ENCODE assay signal across 9 cellular contexts in the genomic region with DNA sequence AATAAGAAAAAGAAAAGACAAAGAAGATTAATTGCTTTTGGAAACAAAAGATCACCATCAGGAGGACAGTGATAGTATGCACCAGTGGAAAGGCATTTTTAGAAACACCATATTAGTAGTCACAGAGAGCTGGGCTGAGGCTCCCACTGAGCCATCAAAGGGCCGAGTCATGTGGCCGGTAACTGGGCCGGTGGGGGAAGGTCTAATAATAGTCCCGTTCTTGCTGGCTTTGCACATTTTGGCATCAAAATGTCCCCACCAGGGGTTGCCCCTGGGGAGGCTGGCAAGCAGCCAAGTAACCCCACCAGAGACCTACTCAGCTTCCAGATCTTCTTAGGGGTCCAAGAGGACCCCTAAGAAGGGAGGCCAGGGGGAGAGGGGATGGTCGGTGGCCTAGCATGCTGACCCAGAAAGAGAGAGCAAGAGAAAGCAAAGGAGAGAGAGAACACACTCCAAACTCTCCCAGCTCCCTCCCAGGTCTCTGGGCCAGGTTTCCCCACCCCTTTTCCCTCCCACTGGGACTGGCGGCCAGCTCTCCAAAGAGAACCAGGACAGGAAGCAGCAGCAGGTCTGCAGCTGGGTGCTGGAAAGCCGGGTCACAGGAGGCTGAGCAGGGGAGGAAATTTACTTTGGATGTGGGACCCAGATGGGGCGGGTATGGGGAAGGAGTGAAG.
A peak's percentile ranks its signal among the peaks of the same experiment; 100 is the strongest.
DNase-seq lines count a peak whose midpoint lies in the region; ATAC-seq, FAIRE-seq and TF ChIP-seq lines count a peak whose summit lies in the region.
"Had no signal": no experiment of that assay in that cellular context is flagged by ENCODE, and none has a peak within 500 bp of the region (broad histone marks: within the 10 kb centered on the region; RNA-seq: fewer than 3 reads in every experiment).

No MANE protein-coding gene starts in this region.

- no peak overlapping the region for H2BK120ac ChIP-seq in H1 (replicated peaks; ENCODE audit: low read depth, low read length)
- H2BK120ac ChIP-seq in mesendoderm (ENCODE audit: low read depth, low read length) = peak overlapping the region; percentile 76

- H3K4me3 ChIP-seq in H1 (ENCODE audit: extremely low read depth in 1 of 4, insufficient read depth in 2 of 4, low read depth in 3 of 4, low read length in 4 of 4) = peak overlapping the region in 1 of 4 experiments; percentile 30; a peak in 1 of 8 replicates
- H3K4me3 ChIP-seq in mesendoderm (ENCODE audit: low read length) = no peak overlapping the region
- H3K4me3 ChIP-seq in uterus = peak overlapping the region in 1 of 2 donors; percentile 12

- no peak overlapping the region for H3K14ac ChIP-seq in H1 (ENCODE audit: insufficient read length)

- no peak overlapping the region for H3K56ac ChIP-seq in H1 (replicated peaks; ENCODE audit: insufficient read length, low read depth, low read length)
- peak overlapping the region; percentile 51 for H3K56ac ChIP-seq in mesendoderm (ENCODE audit: low read length)

- POLR2A ChIA-PET in H1 (lab: Charles Lee; ENCODE audit: partially characterized antibody) = interaction anchor here (1.7 kb wide), 1 partner anchor 88 kb away, joined by 4 read pairs; no protein-coding TSS in a partner anchor
- POLR2A ChIA-PET in activated CD4-positive, alpha-beta T cell treated with anti-CD3 and anti-CD28 coated beads, Interleukin-2, amount 10 ng/mL, durations not matched to agents 7 days and 5 days (lab: Charles Lee) = no interaction called here

- H2BK12ac ChIP-seq in H1 (ENCODE audit: low read depth, low read length) = no peak overlapping the region

- H3K27ac ChIP-seq in H1 (ENCODE audit: low read depth, low read length) = no peak overlapping the region
- peak overlapping the region; percentile 75 for H3K27ac ChIP-seq in mesendoderm (ENCODE audit: low read depth, low read length)
- H3K27ac ChIP-seq in uterus = peak overlapping the region; percentile 89 to 93

- H2AFZ ChIP-seq in H1 (ENCODE audit: low read length) = peak overlapping the region; percentile 72; the same call in 1 of the 2 replicates

- no peak for ATAC-seq in HG03139 (IDR thresholded peaks at IDR 0.05; ENCODE audit: unreplicated experiment)

- no peak overlapping the region for H4K91ac ChIP-seq in H1 (replicated peaks; ENCODE audit: insufficient read length, low read length)

- H3K79me2 ChIP-seq in H1 (ENCODE audit: control insufficient read depth in 1 of 2, insufficient read depth in 2 of 2, low read length in 2 of 2) = no peaks in the 10 kb centered on the region
- H3K79me2 ChIP-seq in mesendoderm (ENCODE audit: control insufficient read depth, insufficient read depth, low read length) = no peaks in the 10 kb centered on the region

- H2AK5ac ChIP-seq in H1 (ENCODE audit: low read depth, low read length) (no peak overlapping the region), mesendoderm (ENCODE audit: low read length) (no peak overlapping the region)

- peaks cover 8% of the 10 kb centered on the region for H3K9me3 Mint-ChIP-seq in activated naive CD8-positive, alpha-beta T cell treated with anti-CD3 and anti-CD28 coated beads for 36 hours
- H3K9me3 Mint-ChIP-seq in activated CD4-positive, alpha-beta T cell treated with anti-CD3 and anti-CD28 coated beads, Interleukin-2, amount 10 ng/mL, durations not matched to agents 7 days and 5 days = peaks cover 2% of the 10 kb centered on the region

- H3K79me1 ChIP-seq in H1 (ENCODE audit: low read depth, low read length) = no peaks in the 10 kb centered on the region
- no peaks in the 10 kb centered on the region for H3K79me1 ChIP-seq in mesendoderm (ENCODE audit: low read length)

- peaks cover 15% of the 10 kb centered on the region for H3K27me3 Mint-ChIP-seq in activated naive CD8-positive, alpha-beta T cell treated with anti-CD3 and anti-CD28 coated beads for 36 hours
- peaks cover 7% of the 10 kb centered on the region for H3K27me3 Mint-ChIP-seq in activated CD4-positive, alpha-beta T cell treated with anti-CD3 and anti-CD28 coated beads, Interleukin-2, amount 10 ng/mL, durations not matched to agents 7 days and 5 days

- peaks cover 4 to 16% (median 10%) of the 10 kb centered on the region in 4 experiments; a peak in 6 of 7 replicates for H3K4me1 ChIP-seq in H1 (replicated peaks in 1 of 4; ENCODE audit: control insufficient read depth in 3 of 4, insufficient read depth in 4 of 4, low read length in 3 of 4)
- peaks cover 8% of the 10 kb centered on the region for H3K4me1 ChIP-seq in mesendoderm (ENCODE audit: control insufficient read depth, low read depth, low read length)
- H3K4me1 ChIP-seq in uterus = no peaks in the 10 kb centered on the region

- H3K27me3 ChIP-seq in H1 (replicated peaks in 1 of 4; ENCODE audit: control insufficient read depth in 3 of 4, extremely low read depth in 1 of 4, insufficient read depth in 3 of 4, low read length in 3 of 4) (no peaks in the 10 kb centered on the region), mesendoderm (ENCODE audit: insufficient read depth, low read length, poor library complexity) (no peaks in the 10 kb centered on the region), uterus (no peaks in the 10 kb centered on the region)

- H3K9ac ChIP-seq in H1 (replicated peaks in 1 of 4; ENCODE audit: extremely low read depth in 1 of 4, low read depth in 3 of 4, low read length in 3 of 4) = no peak overlapping the region
- no peak overlapping the region for H3K9ac ChIP-seq in mesendoderm (ENCODE audit: low read length)

- WGBS in H1 (ENCODE audit: extremely low coverage in 1 of 2, insufficient coverage in 1 of 2, insufficient read length in 1 of 2, insufficient replicate concordance in 2 of 2, low coverage in 1 of 2, low lambda C conversion rate in 2 of 2, missing lambda C conversion rate in 1 of 2), 2 experiments = 28% methylated on average over 8 of the region's 8 CpGs; no CpG with 5 or more reads in 1 of the 2 experiments
- no CpG with 5 or more reads among the region's 8 CpGs for WGBS in mesendoderm (ENCODE audit: extremely low coverage, insufficient coverage, low lambda C conversion rate)

- no peaks in the 10 kb centered on the region for H3K36me3 ChIP-seq in H1 (ENCODE audit: control insufficient read depth in 2 of 4, insufficient read depth in 4 of 4, low read length in 3 of 4)
- H3K36me3 ChIP-seq in mesendoderm (ENCODE audit: control insufficient read depth, insufficient read depth, low read length) = no peaks in the 10 kb centered on the region
- no peaks in the 10 kb centered on the region for H3K36me3 ChIP-seq in uterus

- DNase-seq in NCI-H2029 (lab: John Stamatoyannopoulos, UW) = peak; percentile 5
- no peak for DNase-seq in NCI-H2029 treated with DMSO at 0.1 percent for 48 hours (lab: John Stamatoyannopoulos, UW)
- peak; percentile 21 to 69 for DNase-seq in H1 (ENCODE audit: low read depth in 1 of 2, low spot score in 2 of 2)
- DNase-seq in mesendoderm = peak; percentile 93
- DNase-seq in uterus = peak; percentile 79 to 85
- DNase-seq in activated naive CD8-positive, alpha-beta T cell treated with anti-CD3 and anti-CD28 coated beads for 36 hours = no peak
- no peak for DNase-seq in activated CD4-positive, alpha-beta T cell treated with anti-CD3 and anti-CD28 coated beads, Interleukin-2, amount 10 ng/mL, durations not matched to agents 7 days and 5 days

- TF ChIP-seq POLR2A in H1 (IDR thresholded peaks at IDR 0.05; ENCODE audit: control extremely low read depth in 1 of 2, low read depth in 2 of 2, low read length in 2 of 2) (no peak; a peak in 1 of 3 replicates), uterus (IDR thresholded peaks at IDR 0.05) (no peak)

- CTCF ChIA-PET in H1 (lab: Charles Lee; ENCODE audit: partially characterized antibody) = interaction anchor here (0.5 to 1.9 kb wide), 10 partner anchors 12 to 1057 kb away, joined by 3 to 5 read pairs (median 3); no protein-coding TSS in a partner anchor
- CTCF ChIA-PET in activated CD4-positive, alpha-beta T cell treated with anti-CD3 and anti-CD28 coated beads, Interleukin-2, amount 10 ng/mL, durations not matched to agents 7 days and 5 days (lab: Charles Lee) = no interaction called here

- TF ChIP-seq EP300 in H1 (IDR thresholded peaks at IDR 0.05; ENCODE audit: borderline replicate concordance in 1 of 2, low read depth in 2 of 2, low read length in 2 of 2) = no peak

- H3K36me3 Mint-ChIP-seq in activated naive CD8-positive, alpha-beta T cell treated with anti-CD3 and anti-CD28 coated beads for 36 hours = no peaks in the 10 kb centered on the region
- H3K36me3 Mint-ChIP-seq in activated CD4-positive, alpha-beta T cell treated with anti-CD3 and anti-CD28 coated beads, Interleukin-2, amount 10 ng/mL, durations not matched to agents 7 days and 5 days (ENCODE audit: low read depth) = no peaks in the 10 kb centered on the region

- FAIRE-seq in H1 (lab: Jason Lieb, UNC) = no peak
- FAIRE-seq: A204.1 had no signal

- H3K9me3 ChIP-seq in H1 (ENCODE audit: insufficient read depth in 2 of 2, low read depth in 1 of 2, low read length in 1 of 2) (no peaks in the 10 kb centered on the region; a peak in 1 of 4 replicates), uterus (no peaks in the 10 kb centered on the region)

- H3K4ac ChIP-seq in H1 (replicated peaks; ENCODE audit: insufficient read length, low read depth, low read length) (no peak overlapping the region), mesendoderm (ENCODE audit: low read depth, low read length) (peak overlapping the region; percentile 47)

- H2BK5ac ChIP-seq in H1 (ENCODE audit: low read depth, low read length) (peak overlapping the region; percentile 5; the same call in 1 of the 2 replicates), mesendoderm (ENCODE audit: low read length) (peak overlapping the region; percentile 65)

- H4K20me1 ChIP-seq in H1 (replicated peaks in 1 of 2; ENCODE audit: control insufficient read depth in 1 of 2, insufficient read depth in 2 of 2, low read length in 2 of 2) = no peaks in the 10 kb centered on the region

- H3K4me3 Mint-ChIP-seq in activated naive CD8-positive, alpha-beta T cell treated with anti-CD3 and anti-CD28 coated beads for 36 hours = no peak overlapping the region
- H3K4me3 Mint-ChIP-seq in activated CD4-positive, alpha-beta T cell treated with anti-CD3 and anti-CD28 coated beads, Interleukin-2, amount 10 ng/mL, durations not matched to agents 7 days and 5 days = no peak overlapping the region

- H3K18ac ChIP-seq in H1 (ENCODE audit: extremely low read depth, low read length) (0 out of 2 replicates have a peak overlapping the region, but pooled peaks have one; percentile 53), mesendoderm (ENCODE audit: low read length) (peak overlapping the region; percentile 71)

- H4K5ac ChIP-seq in H1 (ENCODE audit: insufficient read length, low read depth, low read length) (no peak overlapping the region), mesendoderm (ENCODE audit: low read length) (no peak overlapping the region)

- H2BK20ac ChIP-seq in H1 (ENCODE audit: low read length) = peak overlapping the region; percentile 56; the same call in 1 of the 2 replicates

- H4K8ac ChIP-seq in H1 (ENCODE audit: extremely low read depth, insufficient read depth, low read length) = peak overlapping the region; percentile 74; the same call in 1 of the 2 replicates
- no peak overlapping the region for H4K8ac ChIP-seq in mesendoderm (ENCODE audit: low read depth, low read length)

- TF ChIP-seq RAD21 in H1 (IDR thresholded peaks at IDR 0.05 in 1 of 2, conservative IDR thresholded peaks at IDR 0.05 in 1 of 2; ENCODE audit: low read depth in 2 of 2, low read length in 2 of 2) = no peak; a peak in 1 of 4 replicates

- H2BK15ac ChIP-seq in H1 (ENCODE audit: low read length) (no peak overlapping the region), mesendoderm (replicated peaks; ENCODE audit: low read depth) (no peak overlapping the region)

- no peaks in the 10 kb centered on the region for H3K4me1 Mint-ChIP-seq in activated naive CD8-positive, alpha-beta T cell treated with anti-CD3 and anti-CD28 coated beads for 36 hours
- H3K4me1 Mint-ChIP-seq in activated CD4-positive, alpha-beta T cell treated with anti-CD3 and anti-CD28 coated beads, Interleukin-2, amount 10 ng/mL, durations not matched to agents 7 days and 5 days = no peaks in the 10 kb centered on the region

- intact Hi-C loops in uterus (cut with DNase I; ENCODE audit: low total_unique reads) = no loop called here

- no peak for TF ChIP-seq CTCF in H1 (IDR thresholded peaks at IDR 0.05; ENCODE audit: control extremely low read depth in 1 of 3, insufficient read depth in 1 of 3, low read depth in 1 of 3, low read length in 3 of 3)
- TF ChIP-seq CTCF in uterus (IDR thresholded peaks at IDR 0.05) = peak in 1 of 4 experiments; percentile 15

- H3K27ac Mint-ChIP-seq in activated naive CD8-positive, alpha-beta T cell treated with anti-CD3 and anti-CD28 coated beads for 36 hours = no peak overlapping the region
- no peak overlapping the region for H3K27ac Mint-ChIP-seq in activated CD4-positive, alpha-beta T cell treated with anti-CD3 and anti-CD28 coated beads, Interleukin-2, amount 10 ng/mL, durations not matched to agents 7 days and 5 days

- H3K23ac ChIP-seq in H1 (ENCODE audit: insufficient read length) = no peak overlapping the region
- no peak overlapping the region for H3K23ac ChIP-seq in mesendoderm (ENCODE audit: low read length)

- H3K23me2 ChIP-seq in H1 (ENCODE audit: low read depth, low read length) = peaks cover 3% of the 10 kb centered on the region; the same call in 1 of the 2 replicates

- H3K4me2 ChIP-seq in H1 (ENCODE audit: insufficient read depth in 1 of 2, low read depth in 2 of 2, low read length in 2 of 2) (peak overlapping the region; percentile 25 to 40; a peak in 3 of 4 replicates), mesendoderm (ENCODE audit: low read length) (no peak overlapping the region)

Comparison
In these comparisons a context has a peak if more than half of its experiments do, and no peak if none do; other contexts are left out.
1. DNase-seq: peak in NCI-H2029 (single experiment), H1 (2 of 2), mesendoderm (single experiment) and uterus (2 of 2); none in NCI-H2029 treated with DMSO at 0.1 percent for 48 hours (single experiment), activated naive CD8-positive, alpha-beta T cell treated with anti-CD3 and anti-CD28 coated beads for 36 hours (single experiment) and activated CD4-positive, alpha-beta T cell treated with anti-CD3 and anti-CD28 coated beads, Interleukin-2, amount 10 ng/mL, durations not matched to agents 7 days and 5 days (single experiment).